In the genomic region with DNA sequence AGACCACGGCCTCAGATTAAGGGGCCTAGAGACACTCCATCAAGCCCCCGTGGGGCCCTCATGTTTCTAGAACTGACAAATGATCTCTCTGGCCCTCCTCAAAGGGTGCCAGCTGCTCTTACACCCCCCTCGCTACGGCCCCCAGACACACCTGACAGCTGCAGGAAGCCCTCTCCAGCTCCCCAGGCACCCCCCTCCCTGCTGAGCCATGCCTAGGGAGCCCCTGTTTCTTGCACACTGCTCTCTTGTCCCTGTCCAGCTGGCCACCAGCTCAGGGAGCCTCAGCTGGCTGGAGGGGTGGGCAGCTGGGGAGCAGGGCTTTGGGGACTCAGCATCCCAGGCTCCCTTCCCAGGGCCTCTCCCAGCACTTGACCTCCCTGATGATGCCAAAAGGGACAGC, we compare ENCODE assay signal across 12 cellular contexts. TPM values are rescaled to one million over a fixed set of nuclear protein-coding genes. Genes with fewer than 3 reads are reported as not detected.
A peak's percentile ranks its signal among the peaks of the same experiment; 100 is the strongest.
DNase-seq lines count a peak whose midpoint lies in the region; ATAC-seq and TF ChIP-seq lines count a peak whose summit lies in the region.
"Had no signal": no experiment of that assay in that cellular context is flagged by ENCODE, and none has a peak within 500 bp of the region (broad histone marks: within the 10 kb centered on the region; RNA-seq: fewer than 3 reads in every experiment).

No MANE protein-coding gene starts in this region.

- peak overlapping the region; percentile 100 for H3K9ac ChIP-seq in Karpas-422 (ENCODE audit: low read length)

- peak overlapping the region; percentile 95 for H3K27ac Mint-ChIP-seq in T-helper 17 cell
- H3K27ac Mint-ChIP-seq in stimulated activated effector memory CD8-positive, alpha-beta T cell treated with anti-CD3 and anti-CD28 coated beads, Interleukin-12 subunit alpha, Interleukin-12 subunit beta, amount 100 ng/mL, for 72 hours, result peak overlapping the region; percentile 93
- H3K27ac Mint-ChIP-seq: activated CD4-positive, alpha-beta memory T cell treated with anti-CD3 and anti-CD28 coated beads for 36 hours had no signal

- no peak overlapping the region for H2AFZ ChIP-seq in Karpas-422 (ENCODE audit: low read length)
- no peak overlapping the region for H2AFZ ChIP-seq in hepatocyte

- H3K9me3 Mint-ChIP-seq in stimulated activated effector memory CD8-positive, alpha-beta T cell treated with anti-CD3 and anti-CD28 coated beads, Interleukin-12 subunit alpha, Interleukin-12 subunit beta, amount 100 ng/mL, for 72 hours, result no peaks in the 10 kb centered on the region
- H3K9me3 Mint-ChIP-seq: activated CD4-positive, alpha-beta memory T cell treated with anti-CD3 and anti-CD28 coated beads for 36 hours had no signal

- peaks cover 46% of the 10 kb centered on the region for H3K4me1 Mint-ChIP-seq in T-helper 17 cell
- H3K4me1 Mint-ChIP-seq in stimulated activated effector memory CD8-positive, alpha-beta T cell treated with anti-CD3 and anti-CD28 coated beads, Interleukin-12 subunit alpha, Interleukin-12 subunit beta, amount 100 ng/mL, for 72 hours, result peaks cover 50% of the 10 kb centered on the region

- ATAC-seq in T-helper 17 cell (no peak), GM19452 (IDR thresholded peaks at IDR 0.05; ENCODE audit: unreplicated experiment) (no peak), HG02885 (IDR thresholded peaks at IDR 0.05; ENCODE audit: poor library complexity, unreplicated experiment) (no peak)
- no peak for ATAC-seq in stimulated activated effector memory CD8-positive, alpha-beta T cell treated with anti-CD3 and anti-CD28 coated beads, Interleukin-12 subunit alpha, Interleukin-12 subunit beta, amount 100 ng/mL, for 72 hours
- ATAC-seq: K562 had no signal

- H3K27ac ChIP-seq in Karpas-422 (ENCODE audit: low read length), result no peak overlapping the region
- H3K27ac ChIP-seq in hepatocyte, result no peak overlapping the region

- H4K20me1 ChIP-seq in Karpas-422 (ENCODE audit: insufficient read depth, low read depth, low read length), result peaks cover 4% of the 10 kb centered on the region; the same call in 1 of the 2 replicates
- H4K20me1 ChIP-seq in hepatocyte (ENCODE audit: insufficient read depth, poor library complexity, severe bottlenecking), result peaks cover 8% of the 10 kb centered on the region

- 85% methylated on average over 4 of the region's 4 CpGs for WGBS in hepatocyte (ENCODE audit: low lambda C conversion rate, missing lambda C conversion rate)

- no peaks in the 10 kb centered on the region for H3K27me3 Mint-ChIP-seq in T-helper 17 cell
- H3K27me3 Mint-ChIP-seq: activated CD4-positive, alpha-beta memory T cell treated with anti-CD3 and anti-CD28 coated beads for 36 hours had no signal

- H3K4me1 ChIP-seq in Karpas-422 (ENCODE audit: low read length), result peaks cover 31% of the 10 kb centered on the region
- H3K4me1 ChIP-seq in hepatocyte (ENCODE audit: insufficient read depth), result peaks cover 45% of the 10 kb centered on the region

- no peak overlapping the region for H3K4me3 Mint-ChIP-seq in T-helper 17 cell
- H3K4me3 Mint-ChIP-seq in stimulated activated effector memory CD8-positive, alpha-beta T cell treated with anti-CD3 and anti-CD28 coated beads, Interleukin-12 subunit alpha, Interleukin-12 subunit beta, amount 100 ng/mL, for 72 hours, result peak overlapping the region; percentile 84
- H3K4me3 Mint-ChIP-seq: activated CD4-positive, alpha-beta memory T cell treated with anti-CD3 and anti-CD28 coated beads for 36 hours had no signal

- H3K36me3 ChIP-seq in Karpas-422 (ENCODE audit: insufficient read depth, low read length), result no peaks in the 10 kb centered on the region
- no peaks in the 10 kb centered on the region for H3K36me3 ChIP-seq in hepatocyte (replicated peaks; ENCODE audit: insufficient read depth, low read depth)

- H3K9me3 ChIP-seq in Karpas-422 (ENCODE audit: low read length) (no peaks in the 10 kb centered on the region), T-helper 17 cell (ENCODE audit: control insufficient read depth, low read length, poor library complexity, severe bottlenecking) (no peaks in the 10 kb centered on the region), hepatocyte (ENCODE audit: low read depth) (no peaks in the 10 kb centered on the region)
- H3K9me3 ChIP-seq: body of pancreas had no signal

- no peaks in the 10 kb centered on the region for H3K9me2 ChIP-seq in Karpas-422 (replicated peaks; ENCODE audit: insufficient read depth, low read length)
- no peaks in the 10 kb centered on the region for H3K9me2 ChIP-seq in hepatocyte (replicated peaks; ENCODE audit: insufficient read depth)

- H3K4me3 ChIP-seq in Karpas-422 (ENCODE audit: low read length), result no peak overlapping the region; the same call in 1 of the 2 replicates
- no peak overlapping the region for H3K4me3 ChIP-seq in hepatocyte
- H3K4me3 ChIP-seq: body of pancreas, K562 had no signal

- H3K27me3 ChIP-seq in Karpas-422 (ENCODE audit: low read length) (no peaks in the 10 kb centered on the region), hepatocyte (no peaks in the 10 kb centered on the region)
- H3K27me3 ChIP-seq: body of pancreas had no signal

- TF ChIP-seq CTCF in hepatocyte (IDR thresholded peaks at IDR 0.05; ENCODE audit: poor library complexity), result no peak

- H3K4me2 ChIP-seq in Karpas-422 (ENCODE audit: low read depth, low read length, poor library complexity, severe bottlenecking), result peak overlapping the region; percentile 99
- H3K4me2 ChIP-seq in hepatocyte, result peak overlapping the region; percentile 70

- DNase-seq in Karpas-422, result no peak
- DNase-seq in T-helper 17 cell, result no peak
- no peak for DNase-seq in hepatocyte (ENCODE audit: low spot score)
- DNase-seq in stimulated activated effector memory CD8-positive, alpha-beta T cell treated with anti-CD3 and anti-CD28 coated beads, Interleukin-12 subunit alpha, Interleukin-12 subunit beta, amount 100 ng/mL, for 72 hours (ENCODE audit: low spot score in 2 of 2), result no peak
- DNase-seq in stimulated activated naive CD4-positive, alpha-beta T cell treated with Interleukin-2 at 50 U/mL for 16 hours (lab: John Stamatoyannopoulos, UW), result no peak
- no peak for DNase-seq in kidney tubule cell (ENCODE audit: low spot score)
- DNase-seq: activated CD4-positive, alpha-beta memory T cell treated with anti-CD3 and anti-CD28 coated beads for 36 hours; GF-D8 had no signal

- H3K79me2 ChIP-seq in Karpas-422 (ENCODE audit: low read length) (peaks cover 28% of the 10 kb centered on the region), hepatocyte (peaks cover 20% of the 10 kb centered on the region)

- no peaks in the 10 kb centered on the region for H3K36me3 Mint-ChIP-seq in T-helper 17 cell (ENCODE audit: low read depth)
- H3K36me3 Mint-ChIP-seq in stimulated activated effector memory CD8-positive, alpha-beta T cell treated with anti-CD3 and anti-CD28 coated beads, Interleukin-12 subunit alpha, Interleukin-12 subunit beta, amount 100 ng/mL, for 72 hours, result peaks cover 49% of the 10 kb centered on the region

RNA-seq across cellular contexts. Expression of a gene that starts 14.8 kb away (rescaled TPM):
- total RNA-seq in Karpas-422 (2014; rRNA removed; shearing (Covaris generic); ENCODE audit: low replicate concordance), result 25.5 and 26.0 TPM in 2 replicates
- 100 to 1,000 TPM; 123 to 125 TPM for total RNA-seq in T-helper 17 cell
- total RNA-seq in hepatocyte, result 9.0 and 11.6 TPM in 2 replicates
- 5.9 and 6.7 TPM in 2 replicates for polyA plus RNA-seq in hepatocyte
